In the genomic region with DNA sequence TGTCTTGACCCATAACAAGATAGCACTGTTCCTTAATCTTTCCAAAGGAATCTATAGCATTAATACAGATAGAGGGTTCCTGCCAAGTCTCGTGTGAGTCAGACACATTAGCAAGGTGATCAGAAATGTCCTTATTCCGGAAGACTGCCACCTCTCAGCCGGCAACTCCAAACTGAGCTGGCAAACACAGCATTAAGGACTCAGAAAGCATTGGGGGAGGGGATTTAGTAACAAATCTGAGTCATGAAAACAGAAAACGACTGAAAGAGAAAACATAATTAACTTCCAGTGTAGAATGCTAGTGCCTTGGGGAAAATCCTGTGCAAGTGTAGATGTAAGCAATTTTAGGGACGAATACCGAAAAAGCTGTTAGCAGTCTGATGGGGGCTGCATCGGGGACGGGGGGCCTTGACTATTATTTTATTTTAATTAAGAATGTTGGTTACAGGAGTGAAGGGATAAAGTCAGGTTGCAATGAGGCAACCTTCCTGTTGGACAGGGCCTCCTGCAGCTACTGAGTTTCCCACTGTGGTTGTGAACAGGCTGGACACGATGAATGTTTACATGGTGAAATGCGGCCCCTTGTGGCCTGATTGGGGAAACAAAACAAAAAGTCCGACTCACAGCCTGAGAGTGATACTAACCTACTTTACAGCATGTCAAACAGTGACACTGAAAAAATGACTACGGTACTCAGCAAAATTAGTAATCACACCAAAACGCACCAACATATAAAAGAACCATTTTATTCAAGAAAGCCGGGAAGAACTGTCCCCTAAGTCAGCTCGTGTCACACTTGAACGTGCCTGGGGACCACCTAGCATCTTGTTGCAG, we compare ENCODE assay signal across 9 cellular contexts. TPM values are rescaled to one million over a fixed set of nuclear protein-coding genes. Genes with fewer than 3 reads are reported as not detected.
DNase-seq lines count a peak whose midpoint lies in the region; ATAC-seq and TF ChIP-seq lines count a peak whose summit lies in the region.
"Had no signal": no experiment of that assay in that cellular context is flagged by ENCODE, and none has a peak within 500 bp of the region (broad histone marks: within the 10 kb centered on the region; RNA-seq: fewer than 3 reads in every experiment).

No MANE protein-coding gene starts in this region.

- H3K4me3 Mint-ChIP-seq in activated T-helper 17 cell treated with anti-CD3 and anti-CD28 coated beads, Interleukin-2, amount 50 U/mL, for 72 hours = no peak overlapping the region
- no peak overlapping the region for H3K4me3 Mint-ChIP-seq in osteocyte (ENCODE audit: unreplicated experiment)

- no peak overlapping the region for H3K27ac Mint-ChIP-seq in activated T-helper 17 cell treated with anti-CD3 and anti-CD28 coated beads, Interleukin-2, amount 50 U/mL, for 72 hours
- H3K27ac Mint-ChIP-seq in osteocyte (ENCODE audit: unreplicated experiment) = peak overlapping the region; percentile 27

- peaks cover 19% of the 10 kb centered on the region for H3K27me3 Mint-ChIP-seq in activated T-helper 17 cell treated with anti-CD3 and anti-CD28 coated beads, Interleukin-2, amount 50 U/mL, for 72 hours
- H3K27me3 Mint-ChIP-seq in osteocyte (ENCODE audit: unreplicated experiment) = no peaks in the 10 kb centered on the region

- peak; percentile 54 for DNase-seq in CMK (ENCODE audit: low read depth)
- peak; percentile 36 for DNase-seq in GM19238 (ENCODE audit: insufficient read length, low spot score)
- DNase-seq in HT1080 (ENCODE audit: low read depth) = peak; percentile 73
- DNase-seq in NCI-H748 treated with DMSO at 0.1 percent for 48 hours (lab: John Stamatoyannopoulos, UW) = peak; percentile 12
- peak; percentile 68 for DNase-seq in glomerular endothelial cell (ENCODE audit: extremely low read depth, low read depth, low spot score)
- DNase-seq in osteocyte (ENCODE audit: extremely low spot score, unreplicated experiment) = peak; percentile 88

- ATAC-seq in activated T-helper 17 cell treated with anti-CD3 and anti-CD28 coated beads, Interleukin-2, amount 50 U/mL, for 72 hours (replicated peaks) = peak; percentile 78
- ATAC-seq in GM18520 (IDR thresholded peaks at IDR 0.05; ENCODE audit: unreplicated experiment) = no peak

- H3K4me1 Mint-ChIP-seq in activated T-helper 17 cell treated with anti-CD3 and anti-CD28 coated beads, Interleukin-2, amount 50 U/mL, for 72 hours = peaks cover 9% of the 10 kb centered on the region
- peaks cover 20% of the 10 kb centered on the region for H3K4me1 Mint-ChIP-seq in osteocyte (ENCODE audit: unreplicated experiment)

- H3K36me3 Mint-ChIP-seq in activated T-helper 17 cell treated with anti-CD3 and anti-CD28 coated beads, Interleukin-2, amount 50 U/mL, for 72 hours (ENCODE audit: low read depth) = no peaks in the 10 kb centered on the region
- no peaks in the 10 kb centered on the region for H3K36me3 Mint-ChIP-seq in osteocyte (ENCODE audit: unreplicated experiment)

- no peaks in the 10 kb centered on the region for H3K9me3 Mint-ChIP-seq in activated T-helper 17 cell treated with anti-CD3 and anti-CD28 coated beads, Interleukin-2, amount 50 U/mL, for 72 hours
- no peaks in the 10 kb centered on the region for H3K9me3 Mint-ChIP-seq in osteocyte (ENCODE audit: unreplicated experiment)

- TF ChIP-seq CTCF in osteocyte (IDR thresholded peaks at IDR 0.05) = peak; percentile 86

RNA-seq across cellular contexts. Expression of a gene that starts 20.7 kb away (rescaled TPM):
- 31.0 and 33.7 TPM in 2 replicates for total RNA-seq in HT1080 (2014; rRNA removed; shearing (Covaris generic))
- 38.6 and 41.0 TPM in 2 replicates for polyA plus RNA-seq in HT1080 (2015; cell fraction: cytosol; rRNA removed)
- 20.8 and 25.1 TPM in 2 replicates for polyA plus RNA-seq in HT1080 (2015; cell fraction: nucleus; rRNA removed)
- total RNA-seq in activated T-helper 17 cell treated with anti-CD3 and anti-CD28 coated beads, Interleukin-2, amount 50 U/mL, for 72 hours = 10 to 100 TPM; 15.3 to 22.4 TPM
- total RNA-seq in glomerular endothelial cell (4.6 and 7.8 TPM in 2 replicates), osteocyte (6.9 and 7.2 TPM in 2 replicates)

RNA-seq across cellular contexts. Expression of a gene that starts 40.5 kb away (rescaled TPM):
- 0.31 TPM in 1 of 2 replicates, not detected in the other for total RNA-seq in HT1080 (2014; rRNA removed; shearing (Covaris generic))
- not detected in 2 replicates for polyA plus RNA-seq in HT1080 (2015; cell fraction: cytosol; rRNA removed)
- polyA plus RNA-seq in HT1080 (2015; cell fraction: nucleus; rRNA removed) = not detected in 2 replicates
- total RNA-seq in activated T-helper 17 cell treated with anti-CD3 and anti-CD28 coated beads, Interleukin-2, amount 50 U/mL, for 72 hours = not detected
- total RNA-seq in glomerular endothelial cell (not detected in 2 replicates), osteocyte (not detected in 2 replicates)
- total RNA-seq: T-helper 2 cell treated with Interferon-gamma antibody and Interleukin-4, amounts not matched to agents 100 ng/mL and 5 ng/mL, for 36 hours had no signal

Comparison
In these comparisons a context has a peak if more than half of its experiments do, and no peak if none do; other contexts are left out.
1. DNase-seq: peak in every context shown above with its lines; median percentile 88 in osteocyte; 73 in HT1080; 68 in glomerular endothelial cell; 54 in CMK; 36 in GM19238; 12 in NCI-H748 treated with DMSO at 0.1 percent for 48 hours.